11 cellular contexts compared by ENCODE assay signal in the genomic region with DNA sequence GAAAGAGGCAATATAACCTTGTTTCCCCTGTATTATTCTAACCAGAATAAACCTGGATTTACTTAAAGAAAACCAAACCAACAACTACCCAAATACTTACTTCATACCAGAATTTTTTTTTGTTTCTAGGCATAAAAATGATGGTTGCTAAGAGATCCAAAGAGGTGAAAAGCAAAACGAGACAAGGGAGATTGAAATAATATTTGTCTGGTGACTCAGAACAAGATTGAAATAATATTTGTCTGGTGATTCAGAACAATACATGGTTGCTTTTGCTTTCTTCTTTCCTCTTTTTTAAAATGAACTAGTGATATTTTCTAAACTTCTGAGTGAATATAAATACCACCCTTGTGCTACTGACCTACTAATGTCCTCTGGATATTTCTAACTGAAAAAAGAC.
A peak's percentile ranks its signal among the peaks of the same experiment; 100 is the strongest.
DNase-seq lines count a peak whose midpoint lies in the region; FAIRE-seq and TF ChIP-seq lines count a peak whose summit lies in the region.
"Had no signal": no experiment of that assay in that cellular context is flagged by ENCODE, and none has a peak within 500 bp of the region (broad histone marks: within the 10 kb centered on the region; RNA-seq: fewer than 3 reads in every experiment).

No MANE protein-coding gene starts in this region.

- H3K4me3 ChIP-seq in osteoblast (ENCODE audit: insufficient read depth, low read length) (no peak overlapping the region), left ventricle myocardium inferior (no peak overlapping the region)
- H3K4me3 ChIP-seq: adrenal gland had no signal

- intact Hi-C loops in left ventricle myocardium inferior (cut with micrococcal nuclease) = no loop called here

- FAIRE-seq in endometrium (lab: Jason Lieb, UNC) = peak; percentile 18

- H3K27ac ChIP-seq in osteoblast (ENCODE audit: low read depth, low read length) (peak overlapping the region; percentile 77), left ventricle myocardium inferior (replicated peaks) (no peak overlapping the region)
- H3K27ac ChIP-seq: adrenal gland had no signal

- no peaks in the 10 kb centered on the region for H3K36me3 ChIP-seq in osteoblast (ENCODE audit: insufficient read depth, low read length)
- no peaks in the 10 kb centered on the region for H3K36me3 ChIP-seq in left ventricle myocardium inferior
- H3K36me3 ChIP-seq: adrenal gland had no signal

- H3K27me3 ChIP-seq in osteoblast (ENCODE audit: insufficient read depth, low read length) (no peaks in the 10 kb centered on the region), left ventricle myocardium inferior (ENCODE audit: low read depth) (no peaks in the 10 kb centered on the region)
- H3K27me3 ChIP-seq: adrenal gland had no signal

- H4K20me1 ChIP-seq in osteoblast (ENCODE audit: insufficient read depth, low read length) = no peaks in the 10 kb centered on the region

- H3K79me2 ChIP-seq in osteoblast (ENCODE audit: insufficient read depth, low read length) = no peaks in the 10 kb centered on the region

- H3K4me2 ChIP-seq in osteoblast (ENCODE audit: insufficient read depth, low read length) = peak overlapping the region; percentile 49

- no peak overlapping the region for H2AFZ ChIP-seq in osteoblast (ENCODE audit: low read length)

- peak; percentile 10 for DNase-seq in AG20443 (ENCODE audit: low spot score)
- DNase-seq in HT1080 (ENCODE audit: low read depth) = peak; percentile 16
- peak; percentile 49 for DNase-seq in osteoblast (ENCODE audit: insufficient read length, low spot score, missing footprints)
- DNase-seq in iPS-NIHi11 (ENCODE audit: low spot score) = no peak
- DNase-seq in anterior cingulate cortex (lab: John Stamatoyannopoulos, UW) = no peak
- no peak for DNase-seq in left ventricle myocardium inferior
- DNase-seq in NCI-H2107 treated with DMSO at 0.1 percent for 48 hours (lab: John Stamatoyannopoulos, UW; ENCODE audit: unreplicated experiment) = no peak
- DNase-seq: adrenal gland; CD4-positive, CD25-positive, alpha-beta regulatory T cell; NCI-H1436 had no signal

- H3K9me3 ChIP-seq in osteoblast (ENCODE audit: low read depth, low read length) (no peaks in the 10 kb centered on the region), left ventricle myocardium inferior (replicated peaks) (no peaks in the 10 kb centered on the region)
- H3K9me3 ChIP-seq: adrenal gland had no signal

- TF ChIP-seq CTCF in osteoblast (IDR thresholded peaks at IDR 0.05; ENCODE audit: extremely low read depth, low read depth, low read length) (no peak), left ventricle myocardium inferior (IDR thresholded peaks at IDR 0.05; ENCODE audit: borderline replicate concordance) (no peak)

- peaks cover 16% of the 10 kb centered on the region for H3K4me1 ChIP-seq in osteoblast (ENCODE audit: insufficient read depth, low read length)
- peaks cover 24% of the 10 kb centered on the region for H3K4me1 ChIP-seq in left ventricle myocardium inferior
- H3K4me1 ChIP-seq: adrenal gland had no signal

Comparison
In these comparisons a context has a peak if more than half of its experiments do, and no peak if none do; other contexts are left out.
1. DNase-seq: peak in AG20443 (single experiment), HT1080 (single experiment) and osteoblast (single experiment); none in iPS-NIHi11 (single experiment), anterior cingulate cortex (0 of 58), left ventricle myocardium inferior (single experiment) and NCI-H2107 treated with DMSO at 0.1 percent for 48 hours (single experiment).